Comparison of ENCODE assay signal across 2 cellular contexts in the genomic region with DNA sequence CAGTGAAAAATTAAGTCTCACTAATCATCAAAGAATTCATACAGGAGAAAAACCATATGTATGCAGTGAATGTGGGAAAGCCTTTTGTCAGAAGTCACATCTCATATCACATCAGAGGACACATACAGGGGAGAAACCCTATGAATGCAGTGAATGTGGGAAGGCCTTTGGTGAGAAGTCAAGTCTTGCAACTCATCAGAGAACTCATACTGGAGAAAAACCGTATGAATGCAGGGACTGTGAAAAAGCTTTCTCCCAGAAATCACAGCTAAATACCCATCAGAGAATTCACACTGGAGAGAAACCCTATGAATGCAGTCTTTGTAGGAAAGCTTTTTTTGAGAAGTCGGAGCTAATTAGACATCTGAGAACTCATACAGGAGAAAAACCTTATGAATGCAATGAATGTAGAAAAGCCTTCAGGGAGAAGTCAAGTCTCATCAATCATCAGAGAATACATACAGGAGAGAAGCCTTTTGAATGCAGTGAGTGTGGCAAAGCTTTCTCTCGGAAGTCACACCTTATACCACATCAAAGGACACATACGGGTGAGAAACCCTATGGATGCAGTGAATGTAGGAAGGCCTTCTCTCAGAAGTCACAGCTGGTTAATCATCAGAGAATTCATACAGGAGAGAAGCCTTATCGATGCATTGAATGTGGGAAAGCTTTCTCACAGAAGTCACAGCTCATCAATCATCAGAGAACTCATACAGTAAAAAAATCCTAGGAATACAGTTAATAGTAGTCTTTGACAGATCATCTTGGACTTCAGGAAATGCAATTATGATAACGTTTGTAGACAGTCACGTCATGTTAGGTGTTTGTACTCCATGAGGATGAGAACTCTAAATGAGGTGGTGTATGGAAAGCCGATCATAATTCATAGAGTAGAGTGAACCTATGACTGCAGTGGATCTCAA.
TF ChIP-seq lines count a peak whose summit lies in the region.

No MANE protein-coding gene starts in this region.

TF ChIP-seq in HEK293, 187 proteins besides CTCF, POLR2A, EP300 and RAD21 (continued from another document):
- TF ChIP-seq SETDB1 (IDR thresholded peaks at IDR 0.05; ENCODE audit: insufficient read length, low read length) (peak; percentile 100), ZNF626 (tag by site-specific recombination; IDR thresholded peaks at IDR 0.05) (peak; percentile 77; the same call in 1 of the 2 replicates), TRIM28 (IDR thresholded peaks at IDR 0.05; ENCODE audit: borderline replicate concordance, low read length) (peak; percentile 98; the same call in 1 of the 2 replicates), ZNF510 (tag by site-specific recombination; IDR thresholded peaks at IDR 0.05; ENCODE audit: insufficient replicate concordance) (peak; percentile 38), ZNF16 (tag by site-specific recombination; IDR thresholded peaks at IDR 0.05; ENCODE audit: low read depth) (no peak), GLI2 (tag by site-specific recombination; IDR thresholded peaks at IDR 0.05; ENCODE audit: borderline replicate concordance, low read depth) (no peak), ZNF184 (tag by site-specific recombination; IDR thresholded peaks at IDR 0.05) (0 out of 2 replicates have a peak, but pooled peaks have one; percentile 45), ZNF48 (tag by site-specific recombination; IDR thresholded peaks at IDR 0.05) (no peak), ZNF571 (tag by site-specific recombination; IDR thresholded peaks at IDR 0.05) (no peak)
TF ChIP-seq in HEK293: peak in this region for 8.

TF ChIP-seq in GM12878, 131 proteins besides CTCF, POLR2A, EP300 and RAD21 (continued from another document):
- no peak for TF ChIP-seq RFX5 (IDR thresholded peaks at IDR 0.05; ENCODE audit: low read depth, low read length)
- TF ChIP-seq, protein P1, sequence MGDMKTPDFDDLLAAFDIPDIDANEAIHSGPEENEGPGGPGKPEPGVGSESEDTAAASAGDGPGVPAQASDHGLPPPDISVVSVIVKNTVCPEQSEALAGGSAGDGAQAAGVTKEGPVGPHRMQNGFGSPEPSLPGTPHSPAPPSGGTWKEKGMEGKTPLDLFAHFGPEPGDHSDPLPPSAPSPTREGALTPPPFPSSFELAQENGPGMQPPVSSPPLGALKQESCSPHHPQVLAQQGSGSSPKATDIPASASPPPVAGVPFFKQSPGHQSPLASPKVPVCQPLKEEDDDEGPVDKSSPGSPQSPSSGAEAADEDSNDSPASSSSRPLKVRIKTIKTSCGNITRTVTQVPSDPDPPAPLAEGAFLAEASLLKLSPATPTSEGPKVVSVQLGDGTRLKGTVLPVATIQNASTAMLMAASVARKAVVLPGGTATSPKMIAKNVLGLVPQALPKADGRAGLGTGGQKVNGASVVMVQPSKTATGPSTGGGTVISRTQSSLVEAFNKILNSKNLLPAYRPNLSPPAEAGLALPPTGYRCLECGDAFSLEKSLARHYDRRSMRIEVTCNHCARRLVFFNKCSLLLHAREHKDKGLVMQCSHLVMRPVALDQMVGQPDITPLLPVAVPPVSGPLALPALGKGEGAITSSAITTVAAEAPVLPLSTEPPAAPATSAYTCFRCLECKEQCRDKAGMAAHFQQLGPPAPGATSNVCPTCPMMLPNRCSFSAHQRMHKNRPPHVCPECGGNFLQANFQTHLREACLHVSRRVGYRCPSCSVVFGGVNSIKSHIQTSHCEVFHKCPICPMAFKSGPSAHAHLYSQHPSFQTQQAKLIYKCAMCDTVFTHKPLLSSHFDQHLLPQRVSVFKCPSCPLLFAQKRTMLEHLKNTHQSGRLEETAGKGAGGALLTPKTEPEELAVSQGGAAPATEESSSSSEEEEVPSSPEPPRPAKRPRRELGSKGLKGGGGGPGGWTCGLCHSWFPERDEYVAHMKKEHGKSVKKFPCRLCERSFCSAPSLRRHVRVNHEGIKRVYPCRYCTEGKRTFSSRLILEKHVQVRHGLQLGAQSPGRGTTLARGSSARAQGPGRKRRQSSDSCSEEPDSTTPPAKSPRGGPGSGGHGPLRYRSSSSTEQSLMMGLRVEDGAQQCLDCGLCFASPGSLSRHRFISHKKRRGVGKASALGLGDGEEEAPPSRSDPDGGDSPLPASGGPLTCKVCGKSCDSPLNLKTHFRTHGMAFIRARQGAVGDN (IDR thresholded peaks at IDR 0.05) = no peak
- TF ChIP-seq HCFC1 (IDR thresholded peaks at IDR 0.05; ENCODE audit: low read length) = no peak
- TF ChIP-seq CHD1 (IDR thresholded peaks at IDR 0.05; ENCODE audit: low read depth, low read length) = no peak
- TF ChIP-seq IKZF1 (conservative IDR thresholded peaks at IDR 0.05) = no peak
- TF ChIP-seq ZNF622 (IDR thresholded peaks at IDR 0.05) = no peak
- TF ChIP-seq, protein P2, sequence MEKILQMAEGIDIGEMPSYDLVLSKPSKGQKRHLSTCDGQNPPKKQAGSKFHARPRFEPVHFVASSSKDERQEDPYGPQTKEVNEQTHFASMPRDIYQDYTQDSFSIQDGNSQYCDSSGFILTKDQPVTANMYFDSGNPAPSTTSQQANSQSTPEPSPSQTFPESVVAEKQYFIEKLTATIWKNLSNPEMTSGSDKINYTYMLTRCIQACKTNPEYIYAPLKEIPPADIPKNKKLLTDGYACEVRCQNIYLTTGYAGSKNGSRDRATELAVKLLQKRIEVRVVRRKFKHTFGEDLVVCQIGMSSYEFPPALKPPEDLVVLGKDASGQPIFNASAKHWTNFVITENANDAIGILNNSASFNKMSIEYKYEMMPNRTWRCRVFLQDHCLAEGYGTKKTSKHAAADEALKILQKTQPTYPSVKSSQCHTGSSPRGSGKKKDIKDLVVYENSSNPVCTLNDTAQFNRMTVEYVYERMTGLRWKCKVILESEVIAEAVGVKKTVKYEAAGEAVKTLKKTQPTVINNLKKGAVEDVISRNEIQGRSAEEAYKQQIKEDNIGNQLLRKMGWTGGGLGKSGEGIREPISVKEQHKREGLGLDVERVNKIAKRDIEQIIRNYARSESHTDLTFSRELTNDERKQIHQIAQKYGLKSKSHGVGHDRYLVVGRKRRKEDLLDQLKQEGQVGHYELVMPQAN (conservative IDR thresholded peaks at IDR 0.05) = no peak
- no peak for TF ChIP-seq TAF1 (IDR thresholded peaks at IDR 0.05; ENCODE audit: borderline replicate concordance, low read depth, low read length)
